34 cellular contexts compared by ENCODE assay signal in genomic region chr6:52301326-52301725, GRCh38. TPM values are rescaled to one million over a fixed set of nuclear protein-coding genes. Genes with fewer than 3 reads are reported as not detected.
"Had no signal": no experiment of that assay in that cellular context is flagged by ENCODE, and none has a peak within 500 bp of the region (broad histone marks: within the 10 kb centered on the region; RNA-seq: fewer than 3 reads in every experiment).

No MANE protein-coding gene starts in this region.

- H3K27ac Mint-ChIP-seq: activated naive CD4-positive, alpha-beta T cell treated with anti-CD3 and anti-CD28 coated beads for 36 hours; activated T-cell treated with anti-CD3 and anti-CD28 coated beads, Interleukin-2, amount 50 U/mL, for 72 hours; immature natural killer cell; WTC11 had no signal

- H3K9me3 Mint-ChIP-seq: immature natural killer cell had no signal

- H3K4me1 Mint-ChIP-seq: neural crest cell, WTC11 had no signal

- ATAC-seq: activated T-cell treated with anti-CD3 and anti-CD28 coated beads, Interleukin-2, amount 50 U/mL, for 72 hours; left lobe of liver; naive thymus-derived CD4-positive, alpha-beta T cell; WTC11 had no signal

- H3K4me3 Mint-ChIP-seq: activated naive CD4-positive, alpha-beta T cell treated with anti-CD3 and anti-CD28 coated beads for 36 hours; activated T-cell treated with anti-CD3 and anti-CD28 coated beads, Interleukin-2, amount 50 U/mL, for 72 hours; immature natural killer cell; neural crest cell; WTC11 had no signal

- H3K27me3 Mint-ChIP-seq: naive thymus-derived CD4-positive, alpha-beta T cell had no signal

- H3K9me3 ChIP-seq: esophagus muscularis mucosa, sigmoid colon, thyroid gland had no signal

- DNase-seq: activated CD4-positive, alpha-beta T cell treated with anti-CD3 and anti-CD28 coated beads for 4 hours; activated CD4-positive, alpha-beta T cell treated with anti-CD3 and anti-CD28 coated beads, Interleukin-2, amount 50 U/mL, for 48 hours; activated effector memory CD4-positive, alpha-beta T cell treated with Interleukin-2 at 50 U/mL for 16 hours; activated naive CD4-positive, alpha-beta T cell treated with anti-CD3 and anti-CD28 coated beads for 36 hours; activated T-cell treated with anti-CD3 and anti-CD28 coated beads, Interleukin-2, amount 50 U/mL, for 72 hours; central memory CD4-positive, alpha-beta T cell; effector memory CD4-positive, alpha-beta T cell; glutamatergic neuron; immature natural killer cell; naive thymus-derived CD4-positive, alpha-beta T cell; posterior cingulate gyrus; sigmoid colon; stimulated activated CD4-positive, alpha-beta T cell treated with anti-CD3 and anti-CD28 coated beads, Interleukin-15, amount 100 ng/mL, for 24 hours; stimulated activated CD4-positive, alpha-beta T cell treated with anti-CD3 and anti-CD28 coated beads, Interleukin-2, amount 100 ng/mL, for 48 hours; stimulated activated CD8-positive, alpha-beta memory T cell treated with anti-CD3 and anti-CD28 coated beads, Interleukin-4, amount 100 ng/mL, for 48 hours; stimulated activated naive CD4-positive, alpha-beta T cell treated with Interleukin-2 at 50 U/mL for 16 hours; substantia nigra; thyroid gland had no signal

RNA-seq across cellular contexts. Expression of gene IL17F, which starts 57.0 kb away (rescaled TPM):
- total RNA-seq: astrocyte; dermis microvascular lymphatic vessel endothelial cell; endothelial cell of umbilical vein; esophagus muscularis mucosa; frontal cortex; hepatocyte; kidney epithelial cell; left lobe of liver; lung; neural crest cell; omental fat pad; renal cortical epithelial cell; sigmoid colon; smooth muscle cell; T-helper 2 cell treated with Interferon-gamma antibody and Interleukin-4, amounts not matched to agents 100 ng/mL and 5 ng/mL, for 36 hours; thyroid gland; urinary bladder; WTC11 had no signal
